1 cellular context compared by ENCODE assay signal in the genomic region with DNA sequence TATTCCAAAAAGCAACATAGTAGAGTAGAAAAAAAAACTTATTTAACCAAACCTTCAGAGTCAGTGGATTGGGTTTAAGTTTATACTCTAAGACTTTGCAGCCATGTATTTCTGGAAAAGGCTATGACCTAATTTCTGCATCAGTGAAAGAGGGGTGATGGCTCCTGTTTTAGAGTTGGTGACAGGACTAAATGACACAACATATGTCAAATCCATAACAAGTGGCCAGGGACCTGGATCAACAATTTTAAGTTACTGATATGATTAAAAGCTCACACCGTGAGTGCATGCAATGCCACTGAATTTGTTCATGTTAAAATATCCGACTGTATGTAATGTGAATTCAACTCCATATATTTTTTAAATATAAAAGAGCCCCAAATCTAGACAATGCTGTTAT.
TF ChIP-seq lines count a peak whose summit lies in the region.

No MANE protein-coding gene starts in this region.

TF ChIP-seq in SK-N-SH treated with all-trans-retinoic acid at 6 μM for 48 hours, 23 proteins besides CTCF, POLR2A, EP300 and RAD21 (continued from another document):
- TF ChIP-seq, protein P1, sequence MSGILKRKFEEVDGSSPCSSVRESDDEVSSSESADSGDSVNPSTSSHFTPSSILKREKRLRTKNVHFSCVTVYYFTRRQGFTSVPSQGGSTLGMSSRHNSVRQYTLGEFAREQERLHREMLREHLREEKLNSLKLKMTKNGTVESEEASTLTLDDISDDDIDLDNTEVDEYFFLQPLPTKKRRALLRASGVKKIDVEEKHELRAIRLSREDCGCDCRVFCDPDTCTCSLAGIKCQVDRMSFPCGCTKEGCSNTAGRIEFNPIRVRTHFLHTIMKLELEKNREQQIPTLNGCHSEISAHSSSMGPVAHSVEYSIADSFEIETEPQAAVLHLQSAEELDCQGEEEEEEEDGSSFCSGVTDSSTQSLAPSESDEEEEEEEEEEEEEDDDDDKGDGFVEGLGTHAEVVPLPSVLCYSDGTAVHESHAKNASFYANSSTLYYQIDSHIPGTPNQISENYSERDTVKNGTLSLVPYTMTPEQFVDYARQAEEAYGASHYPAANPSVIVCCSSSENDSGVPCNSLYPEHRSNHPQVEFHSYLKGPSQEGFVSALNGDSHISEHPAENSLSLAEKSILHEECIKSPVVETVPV (CRISPR knock-in tag; IDR thresholded peaks at IDR 0.05): no peak
- TF ChIP-seq TOX (CRISPR knock-in tag; IDR thresholded peaks at IDR 0.05; ENCODE audit: borderline replicate concordance) (no peak), ZFP3 (CRISPR knock-in tag; IDR thresholded peaks at IDR 0.05) (no peak), PPARA (CRISPR knock-in tag; IDR thresholded peaks at IDR 0.05; ENCODE audit: borderline replicate concordance) (no peak), ESRRG (CRISPR knock-in tag; IDR thresholded peaks at IDR 0.05) (no peak)
